14 cellular contexts compared by ENCODE assay signal in the genomic region with DNA sequence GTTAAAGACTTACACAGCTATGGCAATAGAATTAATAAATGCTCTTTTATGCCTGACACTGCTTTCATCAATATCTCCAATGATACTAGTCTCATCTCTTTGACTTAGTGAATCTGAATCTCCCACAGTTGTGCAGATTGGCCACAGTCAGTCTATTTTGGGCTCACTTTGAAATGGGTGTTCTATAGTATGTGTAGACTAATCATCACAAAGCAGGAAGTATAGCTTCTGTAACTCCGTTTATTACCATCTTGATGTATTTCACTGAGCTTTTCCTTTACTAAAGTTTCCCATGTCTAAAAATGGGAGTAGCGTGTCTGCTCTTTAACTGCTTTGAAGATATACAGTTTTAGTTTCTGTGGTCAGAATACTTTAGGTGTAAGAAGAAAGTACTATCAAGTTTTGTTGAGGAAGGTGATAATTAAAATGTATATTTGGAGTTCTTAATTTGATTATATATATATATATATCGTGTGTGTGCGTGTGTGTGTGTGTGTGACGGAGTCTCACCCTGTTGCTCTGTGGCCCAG.
DNase-seq lines count a peak whose midpoint lies in the region; ATAC-seq and TF ChIP-seq lines count a peak whose summit lies in the region.
"Had no signal": no experiment of that assay in that cellular context is flagged by ENCODE, and none has a peak within 500 bp of the region (broad histone marks: within the 10 kb centered on the region; RNA-seq: fewer than 3 reads in every experiment).

No MANE protein-coding gene starts in this region.

- peak overlapping the region in 4 of 5 experiments; percentile 32 to 85 (median 62) for H3K27ac Mint-ChIP-seq in brain
- H3K27ac Mint-ChIP-seq in activated T-cell treated with anti-CD3 and anti-CD28 coated beads, Interleukin-2, amount 50 U/mL, for 72 hours, result no peak overlapping the region
- H3K27ac Mint-ChIP-seq: endodermal cell had no signal

- H3K36me3 Mint-ChIP-seq in brain, result peaks cover 21% of the 10 kb centered on the region
- H3K36me3 Mint-ChIP-seq in activated T-cell treated with anti-CD3 and anti-CD28 coated beads, Interleukin-2, amount 50 U/mL, for 72 hours (ENCODE audit: insufficient read depth in 2 of 2), result no peaks in the 10 kb centered on the region

- H3K4me3 Mint-ChIP-seq in brain, result no peak overlapping the region
- H3K4me3 Mint-ChIP-seq in activated T-cell treated with anti-CD3 and anti-CD28 coated beads, Interleukin-2, amount 50 U/mL, for 72 hours, result no peak overlapping the region
- H3K4me3 Mint-ChIP-seq: endodermal cell had no signal

- no peak for TF ChIP-seq CTCF in GM13976 (IDR thresholded peaks at IDR 0.05; ENCODE audit: borderline replicate concordance, control extremely low read depth, extremely low read depth, insufficient read depth, missing control alignments)
- TF ChIP-seq CTCF in brain (conservative IDR thresholded peaks at IDR 0.05), result no peak

- in situ Hi-C loops in GM13976 (cut with MboI; ENCODE audit: low sequenced_read_pairs, unreplicated experiment), result no loop called here

- H3K9me3 Mint-ChIP-seq in brain, result peaks cover 3 to 12% (median 7%) of the 10 kb centered on the region in 5 experiments
- no peaks in the 10 kb centered on the region for H3K9me3 Mint-ChIP-seq in activated T-cell treated with anti-CD3 and anti-CD28 coated beads, Interleukin-2, amount 50 U/mL, for 72 hours
- H3K9me3 Mint-ChIP-seq: endodermal cell had no signal

- peak; percentile 82 for ATAC-seq in GM19372 (IDR thresholded peaks at IDR 0.05; ENCODE audit: low read depth, unreplicated experiment)
- peak; percentile 71 for ATAC-seq in HG03066 (IDR thresholded peaks at IDR 0.05; ENCODE audit: low read depth, unreplicated experiment)
- no peak for ATAC-seq in activated T-cell treated with anti-CD3 and anti-CD28 coated beads, Interleukin-2, amount 50 U/mL, for 72 hours (replicated peaks in 1 of 2)
- no peak for ATAC-seq in GM18909 (IDR thresholded peaks at IDR 0.05; ENCODE audit: poor library complexity, unreplicated experiment)
- ATAC-seq: left lobe of liver had no signal

- peaks cover 51% of the 10 kb centered on the region for H3K4me1 Mint-ChIP-seq in brain
- peaks cover 28% of the 10 kb centered on the region for H3K4me1 Mint-ChIP-seq in activated T-cell treated with anti-CD3 and anti-CD28 coated beads, Interleukin-2, amount 50 U/mL, for 72 hours (ENCODE audit: low read depth)

- peak; percentile 26 for DNase-seq in GM13976 (ENCODE audit: low spot score)
- DNase-seq in foreskin melanocyte, result no peak
- DNase-seq in activated T-cell treated with anti-CD3 and anti-CD28 coated beads, Interleukin-2, amount 50 U/mL, for 72 hours, result no peak
- no peak for DNase-seq in NCI-H524 treated with DMSO at 0.1 percent for 48 hours (lab: John Stamatoyannopoulos, UW)
- DNase-seq: aorta, endodermal cell, NCI-H1092 treated with DMSO at 0.1 percent for 48 hours, nucleus accumbens, SHP77 had no signal

- peaks cover 4% of the 10 kb centered on the region for H3K27me3 Mint-ChIP-seq in brain
- no peaks in the 10 kb centered on the region for H3K27me3 Mint-ChIP-seq in activated T-cell treated with anti-CD3 and anti-CD28 coated beads, Interleukin-2, amount 50 U/mL, for 72 hours (ENCODE audit: low read depth)

Comparison
In these comparisons a context has a peak if more than half of its experiments do, and no peak if none do; other contexts are left out.
1. ATAC-seq: peak in GM19372 (single experiment) and HG03066 (single experiment); none in activated T-cell treated with anti-CD3 and anti-CD28 coated beads, Interleukin-2, amount 50 U/mL, for 72 hours (0 of 2) and GM18909 (single experiment).